1 cellular context compared by ENCODE assay signal in the genomic region with DNA sequence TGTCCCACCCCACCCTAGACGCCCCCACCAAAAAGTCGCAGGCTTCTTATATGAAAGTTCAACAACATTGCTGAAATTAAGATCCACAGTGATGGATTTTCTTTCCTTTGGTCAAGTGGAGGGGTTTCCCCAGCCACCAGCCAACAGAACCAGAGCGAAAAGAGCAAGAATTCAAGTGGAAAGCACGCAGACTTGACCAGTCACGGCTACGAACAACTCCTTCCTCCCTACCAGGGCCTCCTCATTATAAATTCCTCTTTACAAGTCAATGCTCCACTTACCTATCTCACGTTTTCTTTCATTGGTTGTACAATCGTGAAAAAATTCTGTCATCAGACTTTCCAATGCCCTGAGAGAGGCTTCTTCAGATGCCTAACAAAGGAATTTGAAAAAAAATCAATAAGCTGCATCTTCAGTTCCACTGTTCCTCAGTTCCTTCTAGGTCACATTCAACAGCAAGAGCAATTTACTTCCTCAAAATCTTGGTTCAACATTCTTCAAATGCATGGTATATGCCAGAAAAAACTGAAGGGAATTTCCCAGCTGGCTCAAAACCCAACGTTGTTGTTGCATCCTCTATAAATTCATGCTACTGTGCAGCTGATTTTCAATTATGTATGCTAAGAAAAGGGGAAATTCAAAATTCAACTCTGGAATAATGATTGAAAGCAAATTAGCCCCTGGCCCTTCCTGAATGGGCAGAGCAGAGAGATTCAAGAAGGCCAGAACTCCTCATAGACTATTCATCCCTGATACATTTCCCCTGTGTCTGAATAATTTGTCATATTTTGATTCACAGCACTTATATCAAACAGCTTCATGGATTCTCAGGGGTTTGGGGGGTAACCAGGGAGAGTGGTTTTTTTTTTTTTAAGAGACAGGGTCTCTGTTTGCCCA.
TF ChIP-seq lines count a peak whose summit lies in the region.

No MANE protein-coding gene starts in this region.

TF ChIP-seq in IMR-90, 13 proteins besides CTCF, POLR2A, EP300 and RAD21:
- TF ChIP-seq RCOR1 (IDR thresholded peaks at IDR 0.05; ENCODE audit: insufficient replicate concordance, low read length) (no peak), RFX5 (IDR thresholded peaks at IDR 0.05; ENCODE audit: low read depth, low read length) (no peak), BHLHE40 (IDR thresholded peaks at IDR 0.05; ENCODE audit: low read depth, low read length) (no peak), NFE2L2 (IDR thresholded peaks at IDR 0.05; ENCODE audit: low read depth, low read length) (no peak), CHD1 (IDR thresholded peaks at IDR 0.05; ENCODE audit: low read depth, low read length) (no peak), ELK1 (IDR thresholded peaks at IDR 0.05; ENCODE audit: borderline replicate concordance, low read depth, low read length) (no peak), SMC3 (IDR thresholded peaks at IDR 0.05; ENCODE audit: low read depth, low read length) (no peak)
TF ChIP-seq in IMR-90: peak in this region for 0.
